1 cellular context compared by ENCODE assay signal in genomic region chr10:15181576-15182156, GRCh38.
TF ChIP-seq lines count a peak whose summit lies in the region.

No MANE protein-coding gene starts in this region.

TF ChIP-seq in K562, 482 proteins besides CTCF, POLR2A, EP300 and RAD21 (continued from another document):
- no peak for TF ChIP-seq REST (CRISPR knock-in tag; IDR thresholded peaks at IDR 0.05; ENCODE audit: low read depth)
- no peak for TF ChIP-seq NFXL1 (CRISPR knock-in tag; IDR thresholded peaks at IDR 0.05)
- no peak for TF ChIP-seq MIER1 (IDR thresholded peaks at IDR 0.05; ENCODE audit: low read depth)
- TF ChIP-seq SIN3A (IDR thresholded peaks at IDR 0.05; ENCODE audit: borderline replicate concordance in 2 of 2, control insufficient read depth in 1 of 2, low read depth in 2 of 2, low read length in 2 of 2): no peak
- TF ChIP-seq STAG1 (CRISPR knock-in tag; IDR thresholded peaks at IDR 0.05; ENCODE audit: borderline replicate concordance): no peak
- no peak for TF ChIP-seq CBX1 (IDR thresholded peaks at IDR 0.05; ENCODE audit: low read depth)
- TF ChIP-seq SETDB1 (IDR thresholded peaks at IDR 0.05; ENCODE audit: low read length): no peak
- TF ChIP-seq VEZF1 (CRISPR knock-in tag; IDR thresholded peaks at IDR 0.05): no peak
- TF ChIP-seq STAT5B (CRISPR knock-in tag; IDR thresholded peaks at IDR 0.05): no peak
- no peak for TF ChIP-seq KLF6 (CRISPR knock-in tag; IDR thresholded peaks at IDR 0.05; ENCODE audit: borderline replicate concordance)
- TF ChIP-seq ZNF184 (CRISPR knock-in tag; IDR thresholded peaks at IDR 0.05): no peak
- TF ChIP-seq FOSL1 (tag; conservative IDR thresholded peaks at IDR 0.05): peak; percentile 61; the same call in 1 of the 2 replicates
- TF ChIP-seq SAFB2 (IDR thresholded peaks at IDR 0.05; ENCODE audit: borderline replicate concordance, low read depth, low read length, severe bottlenecking): no peak
- no peak for TF ChIP-seq ZNF512 (tag; IDR thresholded peaks at IDR 0.05)
- no peak for TF ChIP-seq ZNF12 (CRISPR knock-in tag; IDR thresholded peaks at IDR 0.05)
- TF ChIP-seq KLF1 (tag; IDR thresholded peaks at IDR 0.05): no peak
- no peak for TF ChIP-seq WHSC1 (IDR thresholded peaks at IDR 0.05; ENCODE audit: low read length)
- no peak for TF ChIP-seq ZNF140 (CRISPR knock-in tag; IDR thresholded peaks at IDR 0.05)
- TF ChIP-seq HMBOX1 (IDR thresholded peaks at IDR 0.05): peak; percentile 35; the same call in 1 of the 2 replicates
